ENCODE assay signal across 2 cellular contexts in genomic region chr2:105962221-105962620, GRCh38.
TF ChIP-seq lines count a peak whose summit lies in the region.

No MANE protein-coding gene starts in this region.

TF ChIP-seq in GM23338, 12 proteins besides CTCF, POLR2A, EP300 and RAD21:
- no peak for TF ChIP-seq REST (IDR thresholded peaks at IDR 0.05; ENCODE audit: unreplicated experiment)
- TF ChIP-seq ZNF331 (CRISPR knock-in tag; IDR thresholded peaks at IDR 0.05; ENCODE audit: low read depth), result no peak
- TF ChIP-seq JUNB (IDR thresholded peaks at IDR 0.05; ENCODE audit: unreplicated experiment), result no peak
- no peak for TF ChIP-seq STAT1 (IDR thresholded peaks at IDR 0.05; ENCODE audit: unreplicated experiment)
- no peak for TF ChIP-seq EZH2phosphoT487 (IDR thresholded peaks at IDR 0.05; ENCODE audit: unreplicated experiment)
- no peak for TF ChIP-seq ZNF114 (CRISPR knock-in tag; IDR thresholded peaks at IDR 0.05)
- no peak for TF ChIP-seq ZNF462 (CRISPR knock-in tag; IDR thresholded peaks at IDR 0.05)
- TF ChIP-seq NANOG (IDR thresholded peaks at IDR 0.05; ENCODE audit: borderline replicate concordance), result no peak
- no peak for TF ChIP-seq EZH2 (IDR thresholded peaks at IDR 0.05; ENCODE audit: low read depth, unreplicated experiment)
- TF ChIP-seq CREB1 (CRISPR knock-in tag; IDR thresholded peaks at IDR 0.05; ENCODE audit: low read depth), result no peak

TF ChIP-seq in H1, 55 proteins besides CTCF, POLR2A, EP300 and RAD21:
- TF ChIP-seq MAX (IDR thresholded peaks at IDR 0.05) (no peak), SIRT6 (IDR thresholded peaks at IDR 0.05; ENCODE audit: low read length) (no peak)
